Comparison of ENCODE assay signal across 8 cellular contexts in genomic region chr7:102834999-102835398, GRCh38.
DNase-seq lines count a peak whose midpoint lies in the region; ATAC-seq and TF ChIP-seq lines count a peak whose summit lies in the region.

No MANE protein-coding gene starts in this region.

- TF ChIP-seq CTCF in AG10803 (conservative IDR thresholded peaks at IDR 0.05; ENCODE audit: low read length) (no peak), mammary epithelial cell (conservative IDR thresholded peaks at IDR 0.05 in 1 of 2, IDR thresholded peaks at IDR 0.05 in 1 of 2; ENCODE audit: extremely low read depth in 1 of 2, insufficient read depth in 1 of 2, low read depth in 1 of 2, low read length in 2 of 2) (no peak), WERI-Rb-1 (IDR thresholded peaks at IDR 0.05; ENCODE audit: low read depth, low read length) (no peak)

- H3K36me3 ChIP-seq in mammary epithelial cell (ENCODE audit: insufficient read depth, low read length) (no peaks in the 10 kb centered on the region), WERI-Rb-1 (no peaks in the 10 kb centered on the region)

- peaks cover 24% of the 10 kb centered on the region for H3K4me1 ChIP-seq in mammary epithelial cell (ENCODE audit: insufficient read depth, low read length)

- no TSS peak for BruUV-seq in mammary epithelial cell (replicated peaks; lab: Mats Ljungman, UMichigan)

- H3K27me3 ChIP-seq in mammary epithelial cell (ENCODE audit: insufficient read depth, low read length), result no peaks in the 10 kb centered on the region
- H3K27me3 ChIP-seq in WERI-Rb-1 (ENCODE audit: insufficient read depth, low read depth, severe bottlenecking), result no peaks in the 10 kb centered on the region

- DNase-seq in AG10803 (ENCODE audit: low read depth), result peak; percentile 72
- DNase-seq in mammary epithelial cell, result peak; percentile 85
- no peak for DNase-seq in WERI-Rb-1
- no peak for DNase-seq in OCI-M2 (lab: John Stamatoyannopoulos, UW; ENCODE audit: unreplicated experiment)
- DNase-seq in 8988T, result no peak

- no peaks in the 10 kb centered on the region for H4K20me1 ChIP-seq in mammary epithelial cell (ENCODE audit: insufficient read depth, low read length)

- H3K9ac ChIP-seq in mammary epithelial cell (ENCODE audit: insufficient read depth, low read length), result no peak overlapping the region

- peak overlapping the region; percentile 31 for H3K4me2 ChIP-seq in mammary epithelial cell (ENCODE audit: insufficient read depth, low read depth, low read length)

- CTCF ChIA-PET in mammary epithelial cell (lab: Charles Lee; ENCODE audit: low non-redundant PET), result no interaction called here

- no peaks in the 10 kb centered on the region for H3K79me2 ChIP-seq in mammary epithelial cell (ENCODE audit: insufficient read depth, low read length)

- H2AFZ ChIP-seq in mammary epithelial cell (ENCODE audit: low read depth, low read length), result no peak overlapping the region

- intact Hi-C loops in mammary epithelial cell (cut with micrococcal nuclease), result no loop called here

- WGBS in mammary epithelial cell (ENCODE audit: low coverage, missing lambda C conversion rate), result 0% methylated on average over 1 of the region's 1 CpG

- no peak overlapping the region for H3K27ac ChIP-seq in mammary epithelial cell (ENCODE audit: insufficient read depth, low read depth, low read length)
- no peak overlapping the region for H3K27ac ChIP-seq in WERI-Rb-1

- in situ Hi-C loops in mammary epithelial cell (cut with MboI; ENCODE audit: low sequenced_read_pairs in 2 of 2), result no loop called here

- peak; percentile 91 for ATAC-seq in GM19395 (IDR thresholded peaks at IDR 0.05; ENCODE audit: unreplicated experiment)
- ATAC-seq in HG03558 (IDR thresholded peaks at IDR 0.05; ENCODE audit: extremely low read depth, unreplicated experiment), result peak; percentile 98
- no peak for ATAC-seq in HG03139 (IDR thresholded peaks at IDR 0.05; ENCODE audit: unreplicated experiment)

- H3K9me3 ChIP-seq in mammary epithelial cell (replicated peaks; ENCODE audit: insufficient read depth, low read length) (no peaks in the 10 kb centered on the region), WERI-Rb-1 (ENCODE audit: severe bottlenecking) (no peaks in the 10 kb centered on the region)

- no peak overlapping the region for H3K4me3 ChIP-seq in AG10803 (ENCODE audit: low read length)
- no peak overlapping the region for H3K4me3 ChIP-seq in mammary epithelial cell (replicated peaks in 1 of 3; ENCODE audit: insufficient read depth in 1 of 3, low read depth in 2 of 3, low read length in 3 of 3)
- no peak overlapping the region for H3K4me3 ChIP-seq in WERI-Rb-1 (ENCODE audit: low read depth, low read length)

- dilution Hi-C loops in mammary epithelial cell (cut with HindIII; ENCODE audit: low sequenced_read_pairs), result no loop called here

Comparison
In these comparisons a context has a peak if more than half of its experiments do, and no peak if none do; other contexts are left out.
1. DNase-seq: peak in AG10803 (single experiment) and mammary epithelial cell (single experiment); none in WERI-Rb-1 (single experiment), OCI-M2 (single experiment) and 8988T (single experiment).